Comparison of ENCODE assay signal across 12 cellular contexts in the genomic region with DNA sequence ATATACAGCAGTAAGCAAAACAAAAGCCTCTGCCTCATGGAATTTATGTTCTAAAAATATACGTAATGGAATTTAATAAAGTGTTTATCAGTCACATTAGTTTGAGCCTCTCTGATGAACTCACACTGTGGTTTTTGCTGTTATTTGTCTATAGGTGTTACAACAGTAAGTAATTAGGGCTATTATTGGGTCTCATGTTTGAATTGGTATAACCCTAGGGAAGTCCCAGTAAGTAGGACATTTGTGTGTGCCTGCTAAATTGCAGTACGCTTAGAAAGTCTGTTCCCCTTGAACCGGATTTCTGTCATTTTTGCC.
DNase-seq lines count a peak whose midpoint lies in the region; ATAC-seq and TF ChIP-seq lines count a peak whose summit lies in the region.
"Had no signal": no experiment of that assay in that cellular context is flagged by ENCODE, and none has a peak within 500 bp of the region (broad histone marks: within the 10 kb centered on the region; RNA-seq: fewer than 3 reads in every experiment).

No MANE protein-coding gene starts in this region.

- CTCF ChIA-PET in activated CD4-positive, alpha-beta T cell treated with anti-CD3 and anti-CD28 coated beads for 36 hours (lab: Charles Lee) = interaction anchor here (1.4 kb wide), 1 partner anchor 22 kb away, joined by 3 read pairs; no protein-coding TSS in a partner anchor
- CTCF ChIA-PET in activated CD4-positive, alpha-beta T cell treated with anti-CD3 and anti-CD28 coated beads, Interleukin-2, amount 10 ng/mL, durations not matched to agents 7 days and 5 days (lab: Charles Lee) = interaction anchor here (1.1 kb wide), 1 partner anchor 19 kb away, joined by 3 read pairs; no protein-coding TSS in a partner anchor

- WGBS in psoas muscle, 3 donors = 70 to 74% (median 71%) methylated on average over 3 of the region's 3 CpGs

- H3K36me3 Mint-ChIP-seq in activated CD4-positive, alpha-beta T cell treated with anti-CD3 and anti-CD28 coated beads for 36 hours (ENCODE audit: low read depth) = peaks cover 12% of the 10 kb centered on the region
- peaks cover 15% of the 10 kb centered on the region for H3K36me3 Mint-ChIP-seq in activated CD4-positive, alpha-beta T cell treated with anti-CD3 and anti-CD28 coated beads, Interleukin-2, amount 10 ng/mL, durations not matched to agents 7 days and 5 days (ENCODE audit: low read depth)
- peaks cover 7% of the 10 kb centered on the region for H3K36me3 Mint-ChIP-seq in osteocyte (ENCODE audit: unreplicated experiment)

- intact Hi-C loops in activated CD4-positive, alpha-beta T cell treated with anti-CD3 and anti-CD28 coated beads for 36 hours (cut with DNase I, micrococcal nuclease) = no loop called here
- intact Hi-C loops in psoas muscle (cut with DNase I) = no loop called here
- intact Hi-C loops in uterus (cut with DNase I; ENCODE audit: low total_unique reads) = no loop called here

- H3K9me3 Mint-ChIP-seq in activated CD4-positive, alpha-beta T cell treated with anti-CD3 and anti-CD28 coated beads for 36 hours (ENCODE audit: low read depth) = no peaks in the 10 kb centered on the region
- H3K9me3 Mint-ChIP-seq in activated CD4-positive, alpha-beta T cell treated with anti-CD3 and anti-CD28 coated beads, Interleukin-2, amount 10 ng/mL, durations not matched to agents 7 days and 5 days = peaks cover 6% of the 10 kb centered on the region
- H3K9me3 Mint-ChIP-seq in osteocyte (ENCODE audit: unreplicated experiment) = no peaks in the 10 kb centered on the region
- H3K9me3 Mint-ChIP-seq: activated naive CD4-positive, alpha-beta T cell treated with anti-CD3 and anti-CD28 coated beads for 36 hours had no signal

- peaks cover 35% of the 10 kb centered on the region for H3K4me1 ChIP-seq in SJSA1 (replicated peaks)
- H3K4me1 ChIP-seq in psoas muscle = peaks cover 38% of the 10 kb centered on the region
- no peaks in the 10 kb centered on the region for H3K4me1 ChIP-seq in uterus

- H3K4me3 ChIP-seq in SJSA1 (no peak overlapping the region), psoas muscle (no peak overlapping the region), uterus (no peak overlapping the region)

- H3K27me3 Mint-ChIP-seq in activated CD4-positive, alpha-beta T cell treated with anti-CD3 and anti-CD28 coated beads for 36 hours = no peaks in the 10 kb centered on the region
- no peaks in the 10 kb centered on the region for H3K27me3 Mint-ChIP-seq in activated CD4-positive, alpha-beta T cell treated with anti-CD3 and anti-CD28 coated beads, Interleukin-2, amount 10 ng/mL, durations not matched to agents 7 days and 5 days
- no peaks in the 10 kb centered on the region for H3K27me3 Mint-ChIP-seq in osteocyte (ENCODE audit: unreplicated experiment)

- DNase-seq in activated CD4-positive, alpha-beta T cell treated with anti-CD3 and anti-CD28 coated beads for 36 hours = no peak
- no peak for DNase-seq in activated CD4-positive, alpha-beta T cell treated with anti-CD3 and anti-CD28 coated beads, Interleukin-2, amount 10 ng/mL, durations not matched to agents 7 days and 5 days
- DNase-seq in SJSA1 (ENCODE audit: low read depth in 1 of 2, low spot score in 2 of 2) (no peak), psoas muscle (no peak), OCI-M2 (lab: John Stamatoyannopoulos, UW; ENCODE audit: unreplicated experiment) (no peak), osteocyte (ENCODE audit: extremely low spot score, unreplicated experiment) (no peak), uterus (no peak)
- DNase-seq: activated CD4-positive, alpha-beta T cell treated with anti-CD3 and anti-CD28 coated beads for 4 hours; activated naive CD4-positive, alpha-beta T cell treated with anti-CD3 and anti-CD28 coated beads for 36 hours; NCI-H2029 treated with DMSO at 0.1 percent for 48 hours; NK-92 treated with Interleukin-12 subunit alpha and Interleukin-12 subunit beta, amount 100 ng/mL, for 24 hours had no signal

- H3K9me3 ChIP-seq in SJSA1 (replicated peaks) (no peaks in the 10 kb centered on the region), psoas muscle (no peaks in the 10 kb centered on the region), uterus (no peaks in the 10 kb centered on the region)

- no peak overlapping the region for H3K4me3 Mint-ChIP-seq in activated CD4-positive, alpha-beta T cell treated with anti-CD3 and anti-CD28 coated beads for 36 hours
- no peak overlapping the region for H3K4me3 Mint-ChIP-seq in activated CD4-positive, alpha-beta T cell treated with anti-CD3 and anti-CD28 coated beads, Interleukin-2, amount 10 ng/mL, durations not matched to agents 7 days and 5 days
- no peak overlapping the region for H3K4me3 Mint-ChIP-seq in osteocyte (ENCODE audit: unreplicated experiment)
- H3K4me3 Mint-ChIP-seq: activated naive CD4-positive, alpha-beta T cell treated with anti-CD3 and anti-CD28 coated beads for 36 hours had no signal

- peaks cover 19% of the 10 kb centered on the region for H3K4me1 Mint-ChIP-seq in activated CD4-positive, alpha-beta T cell treated with anti-CD3 and anti-CD28 coated beads for 36 hours
- peaks cover 6% of the 10 kb centered on the region for H3K4me1 Mint-ChIP-seq in activated CD4-positive, alpha-beta T cell treated with anti-CD3 and anti-CD28 coated beads, Interleukin-2, amount 10 ng/mL, durations not matched to agents 7 days and 5 days
- peaks cover 14% of the 10 kb centered on the region for H3K4me1 Mint-ChIP-seq in osteocyte (ENCODE audit: unreplicated experiment)

- TF ChIP-seq CTCF in psoas muscle (IDR thresholded peaks at IDR 0.05) (no peak), osteocyte (IDR thresholded peaks at IDR 0.05) (no peak), uterus (IDR thresholded peaks at IDR 0.05) (no peak)

- H3K27ac ChIP-seq in SJSA1 (peak overlapping the region; percentile 65), psoas muscle (peak overlapping the region; percentile 19), uterus (no peak overlapping the region)

- H3K36me3 ChIP-seq in SJSA1 (no peaks in the 10 kb centered on the region), psoas muscle (ENCODE audit: insufficient read depth in 1 of 2, low read depth in 1 of 2) (no peaks in the 10 kb centered on the region), uterus (no peaks in the 10 kb centered on the region)

- ATAC-seq in activated CD4-positive, alpha-beta T cell treated with anti-CD3 and anti-CD28 coated beads for 36 hours = no peak
- ATAC-seq in GM21717 (IDR thresholded peaks at IDR 0.05; ENCODE audit: unreplicated experiment) (peak; percentile 22), psoas muscle (no peak)

- peak overlapping the region; percentile 14 for H3K27ac Mint-ChIP-seq in activated CD4-positive, alpha-beta T cell treated with anti-CD3 and anti-CD28 coated beads for 36 hours
- no peak overlapping the region for H3K27ac Mint-ChIP-seq in activated CD4-positive, alpha-beta T cell treated with anti-CD3 and anti-CD28 coated beads, Interleukin-2, amount 10 ng/mL, durations not matched to agents 7 days and 5 days
- no peak overlapping the region for H3K27ac Mint-ChIP-seq in osteocyte (ENCODE audit: unreplicated experiment)
- H3K27ac Mint-ChIP-seq: activated naive CD4-positive, alpha-beta T cell treated with anti-CD3 and anti-CD28 coated beads for 36 hours had no signal

- no peaks in the 10 kb centered on the region for H3K27me3 ChIP-seq in SJSA1 (replicated peaks)
- H3K27me3 ChIP-seq in psoas muscle (ENCODE audit: insufficient read depth in 3 of 3, low read length in 2 of 3) = no peaks in the 10 kb centered on the region
- no peaks in the 10 kb centered on the region for H3K27me3 ChIP-seq in uterus

- POLR2A ChIA-PET in activated CD4-positive, alpha-beta T cell treated with anti-CD3 and anti-CD28 coated beads for 36 hours (lab: Charles Lee) = no interaction called here
- POLR2A ChIA-PET in activated CD4-positive, alpha-beta T cell treated with anti-CD3 and anti-CD28 coated beads, Interleukin-2, amount 10 ng/mL, durations not matched to agents 7 days and 5 days (lab: Charles Lee) = no interaction called here

- TF ChIP-seq POLR2A in uterus (IDR thresholded peaks at IDR 0.05) = no peak

Comparison
In these comparisons a context has a peak if more than half of its experiments do, and no peak if none do; other contexts are left out.
1. H3K27ac ChIP-seq: peak in SJSA1 (single experiment) and psoas muscle (single experiment); none in uterus (0 of 2).